Comparison of ENCODE assay signal across 23 cellular contexts in the genomic region with DNA sequence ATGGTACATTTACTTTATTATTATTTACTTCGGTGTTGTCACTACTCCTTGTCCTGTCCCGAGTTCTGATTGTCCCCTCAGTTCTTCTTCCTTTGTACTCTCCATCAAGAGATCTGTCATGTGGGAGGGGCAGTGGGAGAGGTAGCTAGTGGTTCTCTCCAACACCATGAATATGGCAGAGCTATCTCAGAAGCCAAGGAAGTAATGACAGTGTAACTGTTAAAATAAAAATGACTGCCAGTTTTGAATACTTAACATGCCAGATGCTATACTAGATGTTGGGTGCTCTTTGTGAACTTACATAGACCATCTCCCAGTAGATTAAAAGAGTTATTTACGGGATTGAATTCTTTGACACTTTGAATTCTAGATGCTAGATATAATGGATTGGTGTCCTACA.
"Had no signal": no experiment of that assay in that cellular context is flagged by ENCODE, and none has a peak within 500 bp of the region (broad histone marks: within the 10 kb centered on the region; RNA-seq: fewer than 3 reads in every experiment).

No MANE protein-coding gene starts in this region.

- H3K27me3 ChIP-seq: esophagus muscularis mucosa, foreskin keratinocyte, gastroesophageal sphincter, heart left ventricle, hepatocyte, pancreas, right lobe of liver, tibial nerve, vagina had no signal

- H3K4me2 ChIP-seq: hepatocyte had no signal

- H2AFZ ChIP-seq: hepatocyte had no signal

- H3K9me3 Mint-ChIP-seq: stimulated activated naive CD8-positive, alpha-beta T cell treated with anti-CD3 and anti-CD28 coated beads, Interleukin-15, Interleukin-2, amounts not matched to agents 100 ng/mL and 50 ng/mL, for 24 hours had no signal

- H3K4me3 Mint-ChIP-seq: nephron; stimulated activated naive B cell treated with anti-CD40 and anti-IgM and Interleukin-4, amounts not matched to agents 10 μg/mL and 1 μg/mL and 100 μg/mL, for 72 hours; stimulated activated naive CD8-positive, alpha-beta T cell treated with anti-CD3 and anti-CD28 coated beads, Interleukin-15, Interleukin-2, amounts not matched to agents 100 ng/mL and 50 ng/mL, for 24 hours had no signal

- H3K4me3 ChIP-seq: coronary artery, esophagus muscularis mucosa, gastroesophageal sphincter, heart left ventricle, hepatocyte, lower lobe of right lung, pancreas, right lobe of liver, thoracic aorta, tibial nerve, vagina had no signal

- H3K27ac ChIP-seq: coronary artery, esophagus muscularis mucosa, foreskin keratinocyte, gastroesophageal sphincter, hepatocyte, lower lobe of right lung, pancreas, right lobe of liver, thoracic aorta, tibial nerve, vagina had no signal

- H3K4me1 Mint-ChIP-seq: nephron had no signal

- H3K79me2 ChIP-seq: hepatocyte had no signal

- H3K27me3 Mint-ChIP-seq: stimulated activated naive B cell treated with anti-CD40 and anti-IgM and Interleukin-4, amounts not matched to agents 10 μg/mL and 1 μg/mL and 100 μg/mL, for 72 hours; stimulated activated naive CD8-positive, alpha-beta T cell treated with anti-CD3 and anti-CD28 coated beads, Interleukin-15, Interleukin-2, amounts not matched to agents 100 ng/mL and 50 ng/mL, for 24 hours had no signal

- H3K36me3 ChIP-seq: esophagus muscularis mucosa, gastroesophageal sphincter, lower lobe of right lung, pancreas, right lobe of liver, thoracic aorta, vagina had no signal

- DNase-seq: dermis blood vessel endothelial cell; effector memory CD4-positive, alpha-beta T cell; foreskin keratinocyte; heart left ventricle; kidney glomerular epithelial cell; left ventricle myocardium superior; lower lobe of right lung; occipital lobe; pancreas; right lobe of liver; small intestine; stimulated activated CD4-positive, alpha-beta T cell treated with anti-CD3 and anti-CD28 coated beads, Interleukin-15, amount 100 ng/mL, for 24 hours; stimulated activated CD4-positive, alpha-beta T cell treated with anti-CD3 and anti-CD28 coated beads, Interleukin-2, amount 100 ng/mL, for 48 hours; stimulated activated naive B cell treated with anti-CD40 and anti-IgM and Interleukin-4, amounts not matched to agents 10 μg/mL and 1 μg/mL and 100 μg/mL, for 72 hours had no signal

- H3K27ac Mint-ChIP-seq: nephron; stimulated activated naive B cell treated with anti-CD40 and anti-IgM and Interleukin-4, amounts not matched to agents 10 μg/mL and 1 μg/mL and 100 μg/mL, for 72 hours; stimulated activated naive CD8-positive, alpha-beta T cell treated with anti-CD3 and anti-CD28 coated beads, Interleukin-15, Interleukin-2, amounts not matched to agents 100 ng/mL and 50 ng/mL, for 24 hours had no signal

- H3K9me3 ChIP-seq: esophagus muscularis mucosa, gastroesophageal sphincter, lower lobe of right lung, pancreas, thoracic aorta, vagina had no signal

- H3K4me1 ChIP-seq: foreskin keratinocyte, lower lobe of right lung, pancreas, right lobe of liver had no signal

- ATAC-seq: foreskin keratinocyte; gastroesophageal sphincter; heart left ventricle; left ventricle myocardium superior; lower lobe of right lung; pancreas; right lobe of liver; stimulated activated naive B cell treated with anti-CD40 and anti-IgM and Interleukin-4, amounts not matched to agents 10 μg/mL and 1 μg/mL and 100 μg/mL, for 72 hours had no signal
